ENCODE assay signal across 29 cellular contexts in genomic region chr5:2562036-2562435, GRCh38.
"Had no signal": no experiment of that assay in that cellular context is flagged by ENCODE, and none has a peak within 500 bp of the region (broad histone marks: within the 10 kb centered on the region; RNA-seq: fewer than 3 reads in every experiment).

No MANE protein-coding gene starts in this region.

- H3K27me3 ChIP-seq: brain microvascular endothelial cell, colonic mucosa, esophagus squamous epithelium had no signal

- DNase-seq: activated B cell treated with CpG ODN at 0.5 μM for 24 hours; activated CD4-positive, alpha-beta memory T cell treated with anti-CD3 and anti-CD28 coated beads for 36 hours; activated CD4-positive, alpha-beta T cell treated with anti-CD3 and anti-CD28 coated beads, Interleukin-2, amount 10 ng/mL, durations not matched to agents 24 days and 14 days; activated CD8-positive, alpha-beta memory T cell treated with anti-CD3 and anti-CD28 coated beads, Interleukin-2, amount 10 ng/mL, durations not matched to agents 7 days and 5 days; activated CD8-positive, alpha-beta memory T cell treated with anti-CD3 and anti-CD28 coated beads, Interleukin-2, amount 50 U/mL, for 4 hours; activated CD8-positive, alpha-beta T cell treated with anti-CD3 and anti-CD28 coated beads, Interleukin-2, amount 10 ng/mL, durations not matched to agents 7 days and 5 days; activated gamma-delta T cell; activated naive CD4-positive, alpha-beta T cell treated with anti-CD3 and anti-CD28 coated beads, Interleukin-2, amount 50 U/mL, for 16 hours; activated naive CD4-positive, alpha-beta T cell treated with Interleukin-2 at 50 U/mL for 16 hours; activated T-cell treated with anti-CD3 and anti-CD28 coated beads, Interleukin-2, amount 50 U/mL, for 24 hours; activated T-cell treated with anti-CD3 and anti-CD28 coated beads, Interleukin-2, amount 50 U/mL, for 72 hours; amniotic stem cell; anterior cingulate cortex; brain microvascular endothelial cell; central memory CD4-positive, alpha-beta T cell; cerebellar nuclear complex; colonic mucosa; dorsolateral prefrontal cortex; effector memory CD4-positive, alpha-beta T cell; endodermal cell; esophagus squamous epithelium; foreskin melanocyte; heart right ventricle; T-helper 1 cell; T-helper 17 cell; T1000; WERI-Rb-1 had no signal

- ATAC-seq: activated CD4-positive, CD25-positive, alpha-beta regulatory T cell treated with anti-CD3 and anti-CD28 coated beads, Interleukin-2, amount 50 U/mL, for 24 hours; activated CD8-positive, alpha-beta memory T cell treated with anti-CD3 and anti-CD28 coated beads, Interleukin-2, amount 10 ng/mL, durations not matched to agents 7 days and 5 days; activated CD8-positive, alpha-beta T cell treated with anti-CD3 and anti-CD28 coated beads, Interleukin-2, amount 10 ng/mL, durations not matched to agents 7 days and 5 days; activated T-cell treated with anti-CD3 and anti-CD28 coated beads, Interleukin-2, amount 50 U/mL, for 72 hours; gastroesophageal sphincter; T-helper 17 cell had no signal

- H3K27ac ChIP-seq: brain microvascular endothelial cell, colonic mucosa, dorsolateral prefrontal cortex, esophagus squamous epithelium, gastroesophageal sphincter, heart right ventricle, WERI-Rb-1 had no signal

- H3K36me3 ChIP-seq: brain microvascular endothelial cell, colonic mucosa, esophagus squamous epithelium, gastroesophageal sphincter, heart right ventricle, WERI-Rb-1 had no signal

- H3K4me1 ChIP-seq: colonic mucosa, esophagus squamous epithelium, gastroesophageal sphincter, heart right ventricle had no signal

- H3K9me3 ChIP-seq: esophagus squamous epithelium had no signal

- H3K4me3 ChIP-seq: colonic mucosa, dorsolateral prefrontal cortex, esophagus squamous epithelium, gastroesophageal sphincter, heart right ventricle had no signal
